ENCODE assay signal across 11 cellular contexts in genomic region chr10:119441921-119442757, GRCh38.
DNase-seq lines count a peak whose midpoint lies in the region; ATAC-seq and TF ChIP-seq lines count a peak whose summit lies in the region.
"Had no signal": no experiment of that assay in that cellular context is flagged by ENCODE, and none has a peak within 500 bp of the region (broad histone marks: within the 10 kb centered on the region; RNA-seq: fewer than 3 reads in every experiment).

No MANE protein-coding gene starts in this region.

- H4K20me1 ChIP-seq in OCI-LY7 (ENCODE audit: insufficient read depth, low read length): no peaks in the 10 kb centered on the region

- intact Hi-C loops in OCI-LY7 (cut with micrococcal nuclease; ENCODE audit: unreplicated experiment) (loop anchor here (1.0 kb wide), 3 partner anchors 47 to 236 kb away; partner anchors contain the start of gene RGS10), lower lobe of right lung (cut with DNase I) (no loop called here)

- H3K4me2 ChIP-seq in OCI-LY7 (ENCODE audit: low read length): peak overlapping the region; percentile 78

- ATAC-seq in lower lobe of right lung (no peak), thoracic aorta (ENCODE audit: insufficient number of reproducible peaks, low FRiP score, low read depth) (no peak), GM21786 (IDR thresholded peaks at IDR 0.05; ENCODE audit: unreplicated experiment) (no peak)

- peak; percentile 43 for DNase-seq in NCI-H1436 (lab: John Stamatoyannopoulos, UW)
- DNase-seq in NCI-H1436 treated with DMSO at 0.1 percent for 48 hours (lab: John Stamatoyannopoulos, UW): no peak
- peak; percentile 81 for DNase-seq in OCI-LY7 (ENCODE audit: low spot score)
- DNase-seq in lower lobe of right lung: peak; percentile 30
- DNase-seq in thoracic aorta (ENCODE audit: low spot score): no peak
- no peak for DNase-seq in GM13976 (ENCODE audit: low spot score)
- DNase-seq in H4 (ENCODE audit: low spot score): no peak
- DNase-seq: 8988T; activated CD4-positive, alpha-beta T cell treated with anti-CD3 and anti-CD28 coated beads for 4 hours; spleen had no signal

- H3K4me1 ChIP-seq in OCI-LY7 (ENCODE audit: insufficient read depth, low read length, poor library complexity, severe bottlenecking) (peaks cover 22% of the 10 kb centered on the region), lower lobe of right lung (peaks cover 28% of the 10 kb centered on the region), thoracic aorta (ENCODE audit: control insufficient read depth in 1 of 2, low read depth in 2 of 2) (peaks cover 9 to 24% of the 10 kb centered on the region in 2 donors)

- no peaks in the 10 kb centered on the region for H3K79me2 ChIP-seq in OCI-LY7 (ENCODE audit: insufficient read depth, low read depth, low read length)

- TF ChIP-seq CTCF in OCI-LY7 (conservative IDR thresholded peaks at IDR 0.05; ENCODE audit: low read length) (peak; percentile 71), lower lobe of right lung (IDR thresholded peaks at IDR 0.05) (no peak), thoracic aorta (IDR thresholded peaks at IDR 0.05) (no peak), GM13976 (IDR thresholded peaks at IDR 0.05; ENCODE audit: borderline replicate concordance, control extremely low read depth, extremely low read depth, insufficient read depth, missing control alignments) (no peak)

- no TSS peak for BruUV-seq in OCI-LY7 (replicated peaks; lab: Mats Ljungman, UMichigan)

- H3K27ac ChIP-seq in OCI-LY7 (ENCODE audit: low read depth, low read length, poor library complexity, severe bottlenecking): peak overlapping the region; percentile 44
- H3K27ac ChIP-seq in lower lobe of right lung: peak overlapping the region; percentile 62
- peak overlapping the region; percentile 58 to 69 for H3K27ac ChIP-seq in thoracic aorta

- POLR2A ChIA-PET in OCI-LY7 (lab: Charles Lee): interaction anchor here (0.7 to 1.0 kb wide), 3 partner anchors 37 to 253 kb away, joined by 3 read pairs; no protein-coding TSS in a partner anchor

- in situ Hi-C loops in GM13976 (cut with MboI; ENCODE audit: low sequenced_read_pairs, unreplicated experiment): loop anchor here (25.0 kb wide), 1 partner anchor 880 kb away; no protein-coding TSS in a partner anchor

- H3K9me3 ChIP-seq in OCI-LY7 (ENCODE audit: low read length) (no peaks in the 10 kb centered on the region), lower lobe of right lung (no peaks in the 10 kb centered on the region), thoracic aorta (no peaks in the 10 kb centered on the region)
- H3K9me3 ChIP-seq: spleen had no signal

- CTCF ChIA-PET in OCI-LY7 (lab: Charles Lee; ENCODE audit: unreplicated experiment): interaction anchor here (2.4 kb wide), 1 partner anchor 36 kb away, joined by 5 read pairs; no protein-coding TSS in a partner anchor

- H3K36me3 ChIP-seq in OCI-LY7 (ENCODE audit: insufficient read depth, low read length): no peaks in the 10 kb centered on the region
- H3K36me3 ChIP-seq in lower lobe of right lung: peaks cover 62% of the 10 kb centered on the region
- peaks cover 34% of the 10 kb centered on the region for H3K36me3 ChIP-seq in thoracic aorta

- no peaks in the 10 kb centered on the region for H3K27me3 ChIP-seq in lower lobe of right lung (ENCODE audit: low read depth)
- no peaks in the 10 kb centered on the region for H3K27me3 ChIP-seq in thoracic aorta (replicated peaks; ENCODE audit: insufficient read depth)
- H3K27me3 ChIP-seq: spleen had no signal

- H3K4me3 ChIP-seq in OCI-LY7 (ENCODE audit: low read depth, low read length, poor library complexity, severe bottlenecking): peak overlapping the region; percentile 38
- H3K4me3 ChIP-seq in lower lobe of right lung: no peak overlapping the region
- peak overlapping the region; percentile 12 for H3K4me3 ChIP-seq in thoracic aorta
- H3K4me3 ChIP-seq: spleen had no signal

- peak overlapping the region; percentile 56 for H2AFZ ChIP-seq in OCI-LY7 (ENCODE audit: low read length)

- no peaks in the 10 kb centered on the region for H3K9me2 ChIP-seq in OCI-LY7 (ENCODE audit: insufficient read depth, low read length)

Comparison
In these comparisons a context has a peak if more than half of its experiments do, and no peak if none do; other contexts are left out.
1. DNase-seq: peak in NCI-H1436 (single experiment), OCI-LY7 (single experiment) and lower lobe of right lung (single experiment); none in NCI-H1436 treated with DMSO at 0.1 percent for 48 hours (single experiment), thoracic aorta (single experiment), GM13976 (single experiment) and H4 (single experiment).
2. Peak in every context shown above with its lines, with median percentiles within 50 percentile points of each other: H3K27ac ChIP-seq.